ENCODE assay signal across 1 cellular context in the genomic region with DNA sequence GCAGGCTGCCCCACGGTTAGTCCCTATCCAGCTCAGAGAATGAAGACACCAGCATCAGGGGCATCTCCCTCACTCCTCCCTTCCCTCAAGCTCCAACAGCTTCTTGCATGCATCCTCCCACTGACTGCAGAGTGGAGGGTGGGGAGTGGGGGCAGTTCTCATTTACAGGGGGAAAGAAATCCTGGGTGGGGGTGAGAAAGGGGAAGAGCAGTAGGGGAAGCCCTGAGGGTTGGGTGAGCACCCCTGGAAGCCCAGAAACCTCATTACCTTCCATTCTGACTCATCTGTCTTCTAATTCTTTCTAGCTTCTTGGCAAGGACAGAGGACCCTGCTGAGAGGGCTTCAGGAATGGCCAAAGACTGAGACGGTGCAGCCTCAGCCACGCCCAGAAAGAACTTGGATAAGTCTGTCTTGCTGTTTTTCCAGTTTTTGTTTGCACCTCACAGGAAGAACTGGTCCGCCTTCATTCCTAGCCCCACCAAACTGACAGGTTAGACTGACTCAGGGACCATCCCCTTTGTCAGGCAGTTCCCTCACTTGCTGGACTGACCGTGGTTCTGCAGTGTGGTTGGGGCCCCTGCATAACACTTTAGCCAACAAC.
TF ChIP-seq lines count a peak whose summit lies in the region.

No MANE protein-coding gene starts in this region.

TF ChIP-seq in IMR-90, 13 proteins besides CTCF, POLR2A, EP300 and RAD21 (continued from another document):
- TF ChIP-seq, protein P1, sequence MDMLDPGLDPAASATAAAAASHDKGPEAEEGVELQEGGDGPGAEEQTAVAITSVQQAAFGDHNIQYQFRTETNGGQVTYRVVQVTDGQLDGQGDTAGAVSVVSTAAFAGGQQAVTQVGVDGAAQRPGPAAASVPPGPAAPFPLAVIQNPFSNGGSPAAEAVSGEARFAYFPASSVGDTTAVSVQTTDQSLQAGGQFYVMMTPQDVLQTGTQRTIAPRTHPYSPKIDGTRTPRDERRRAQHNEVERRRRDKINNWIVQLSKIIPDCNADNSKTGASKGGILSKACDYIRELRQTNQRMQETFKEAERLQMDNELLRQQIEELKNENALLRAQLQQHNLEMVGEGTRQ (IDR thresholded peaks at IDR 0.05; ENCODE audit: low read depth, low read length), result no peak
- no peak for TF ChIP-seq RFX5 (IDR thresholded peaks at IDR 0.05; ENCODE audit: low read depth, low read length)
- no peak for TF ChIP-seq MAFK (IDR thresholded peaks at IDR 0.05; ENCODE audit: low read depth, low read length)
- no peak for TF ChIP-seq RCOR1 (IDR thresholded peaks at IDR 0.05; ENCODE audit: insufficient replicate concordance, low read length)
